20 cellular contexts compared by ENCODE assay signal in the genomic region with DNA sequence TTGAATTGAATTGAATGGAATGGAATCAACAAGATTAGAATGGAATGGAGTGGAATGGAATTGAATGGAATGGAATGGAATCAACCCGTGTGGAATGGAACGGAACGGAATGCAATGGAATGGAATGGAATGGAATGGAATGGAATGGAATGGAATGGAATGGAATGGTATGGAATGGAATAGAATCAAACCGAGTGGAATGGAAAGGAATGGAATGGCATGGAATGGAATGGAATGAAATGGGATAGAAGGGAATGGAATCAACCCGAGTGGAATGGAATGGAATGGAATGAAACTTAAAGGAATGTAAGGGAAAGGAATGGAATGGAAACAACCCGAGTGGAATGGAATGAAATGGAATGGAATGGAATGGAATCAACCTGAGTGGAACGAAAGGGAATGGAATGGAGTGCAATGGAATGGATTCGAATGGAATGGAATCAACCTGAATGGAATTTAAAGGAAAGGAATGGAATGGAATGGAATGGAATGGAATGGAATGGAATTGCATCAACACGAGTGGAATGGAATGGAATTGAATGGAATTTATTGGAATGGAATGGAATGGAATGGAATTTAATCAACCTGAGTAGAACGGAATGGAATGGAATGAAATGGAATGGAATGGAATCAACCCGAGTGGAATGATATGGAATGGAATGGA.
DNase-seq lines count a peak whose midpoint lies in the region; ATAC-seq, FAIRE-seq and TF ChIP-seq lines count a peak whose summit lies in the region.
"Had no signal": no experiment of that assay in that cellular context is flagged by ENCODE, and none has a peak within 500 bp of the region (broad histone marks: within the 10 kb centered on the region; RNA-seq: fewer than 3 reads in every experiment).

No MANE protein-coding gene starts in this region.

- in situ Hi-C loops in K562 (cut with MboI) = no loop called here

- H3K27me3 Mint-ChIP-seq in activated naive CD8-positive, alpha-beta T cell treated with anti-CD3 and anti-CD28 coated beads, Interleukin-2, amount 10 ng/mL, durations not matched to agents 7 days and 5 days = no peaks in the 10 kb centered on the region
- H3K27me3 Mint-ChIP-seq in activated naive CD8-positive, alpha-beta T cell treated with anti-CD3 and anti-CD28 coated beads for 36 hours = no peaks in the 10 kb centered on the region
- H3K27me3 Mint-ChIP-seq: activated CD4-positive, alpha-beta memory T cell treated with anti-CD3 and anti-CD28 coated beads, Interleukin-2, amount 10 ng/mL, durations not matched to agents 7 days and 5 days; IgD-negative memory B cell had no signal

- peaks cover 24% of the 10 kb centered on the region; the same call in 1 of the 2 replicates for H3K9me3 ChIP-seq in K562 (replicated peaks; ENCODE audit: control insufficient read depth, insufficient read depth, low read depth, low read length)
- peaks cover 50% of the 10 kb centered on the region for H3K9me3 ChIP-seq in keratinocyte (ENCODE audit: control insufficient read depth, low read depth, low read length)
- peaks cover 0 to 39% (median 15%) of the 10 kb centered on the region in 5 donors for H3K9me3 ChIP-seq in subcutaneous abdominal adipose tissue (ENCODE audit: control insufficient read depth in 5 of 5, low read length in 5 of 5)

- no peak for DNase-seq in activated naive CD8-positive, alpha-beta T cell treated with anti-CD3 and anti-CD28 coated beads, Interleukin-2, amount 10 ng/mL, durations not matched to agents 7 days and 5 days
- DNase-seq in activated naive CD8-positive, alpha-beta T cell treated with anti-CD3 and anti-CD28 coated beads for 36 hours = no peak
- DNase-seq in K562 (ENCODE audit: extremely low read depth in 1 of 4, low spot score in 3 of 4) = no peak
- peak; percentile 55 for DNase-seq in keratinocyte (ENCODE audit: low read depth, low spot score)
- DNase-seq in NCI-H2029 treated with DMSO at 0.1 percent for 48 hours (lab: John Stamatoyannopoulos, UW) = no peak
- DNase-seq in NCI-H510A (lab: John Stamatoyannopoulos, UW) = no peak
- DNase-seq: activated CD4-positive, alpha-beta memory T cell treated with anti-CD3 and anti-CD28 coated beads, Interleukin-2, amount 10 ng/mL, durations not matched to agents 7 days and 5 days; CD8-positive, alpha-beta T cell; effector CD4-positive, alpha-beta T cell; EL; NCI-H1105 treated with DMSO at 0.1 percent for 48 hours; NCI-H446 treated with DMSO at 0.1 percent for 48 hours; stimulated activated CD4-positive, alpha-beta T cell treated with anti-CD3 and anti-CD28 coated beads, Interleukin-2, amount 100 ng/mL, for 48 hours had no signal

- no peak overlapping the region for H3K4me2 ChIP-seq in K562 (ENCODE audit: insufficient read depth, low read length)
- H3K4me2 ChIP-seq in keratinocyte (ENCODE audit: control insufficient read depth, extremely low read depth, insufficient read depth, low read depth, low read length) = no peak overlapping the region

- no peak for TF ChIP-seq RAD21 in K562 (CRISPR knock-in tag; conservative IDR thresholded peaks at IDR 0.05 in 1 of 2, IDR thresholded peaks at IDR 0.05 in 1 of 2)

- no peak for TF ChIP-seq EP300 in K562 (IDR thresholded peaks at IDR 0.05; ENCODE audit: low read length)

- H2AFZ ChIP-seq in K562 (ENCODE audit: low read depth, low read length) (no peak overlapping the region), keratinocyte (ENCODE audit: control insufficient read depth, low read length) (no peak overlapping the region)

- H3K79me2 ChIP-seq in K562 (ENCODE audit: control insufficient read depth, insufficient read depth, low read length) (no peaks in the 10 kb centered on the region), keratinocyte (ENCODE audit: control insufficient read depth, insufficient read depth, low read length) (no peaks in the 10 kb centered on the region)

- H4K20me1 ChIP-seq in K562 (replicated peaks; ENCODE audit: control insufficient read depth, insufficient read depth, low read length) (no peaks in the 10 kb centered on the region), keratinocyte (ENCODE audit: control insufficient read depth, extremely low read depth, insufficient read depth, low read length) (no peaks in the 10 kb centered on the region)

- H3K9me1 ChIP-seq in K562 (ENCODE audit: control insufficient read depth, insufficient read depth, low read length) (no peaks in the 10 kb centered on the region), keratinocyte (ENCODE audit: control insufficient read depth, extremely low read depth, insufficient read depth, low read length) (no peaks in the 10 kb centered on the region)

- TF ChIP-seq POLR2A in K562 (conservative IDR thresholded peaks at IDR 0.05) = no peak

- no peaks in the 10 kb centered on the region for H3K4me1 Mint-ChIP-seq in activated naive CD8-positive, alpha-beta T cell treated with anti-CD3 and anti-CD28 coated beads, Interleukin-2, amount 10 ng/mL, durations not matched to agents 7 days and 5 days
- H3K4me1 Mint-ChIP-seq in activated naive CD8-positive, alpha-beta T cell treated with anti-CD3 and anti-CD28 coated beads for 36 hours = no peaks in the 10 kb centered on the region
- H3K4me1 Mint-ChIP-seq: activated CD4-positive, alpha-beta memory T cell treated with anti-CD3 and anti-CD28 coated beads, Interleukin-2, amount 10 ng/mL, durations not matched to agents 7 days and 5 days had no signal

- peaks cover 51% of the 10 kb centered on the region for H3K9me3 Mint-ChIP-seq in activated naive CD8-positive, alpha-beta T cell treated with anti-CD3 and anti-CD28 coated beads, Interleukin-2, amount 10 ng/mL, durations not matched to agents 7 days and 5 days
- peaks cover 21% of the 10 kb centered on the region for H3K9me3 Mint-ChIP-seq in activated naive CD8-positive, alpha-beta T cell treated with anti-CD3 and anti-CD28 coated beads for 36 hours

- H3K27me3 ChIP-seq in K562 (ENCODE audit: control insufficient read depth in 2 of 2, insufficient read depth in 2 of 2, low read length in 2 of 2) = no peaks in the 10 kb centered on the region
- H3K27me3 ChIP-seq in keratinocyte (ENCODE audit: control insufficient read depth, extremely low read depth, insufficient read depth, low read length) = no peaks in the 10 kb centered on the region
- no peaks in the 10 kb centered on the region for H3K27me3 ChIP-seq in subcutaneous abdominal adipose tissue (ENCODE audit: control insufficient read depth in 5 of 5, insufficient read depth in 4 of 5, low read length in 5 of 5)

- H3K4me3 ChIP-seq in K562 = no peak overlapping the region
- no peak overlapping the region for H3K4me3 ChIP-seq in keratinocyte (ENCODE audit: control insufficient read depth in 2 of 3, extremely low read depth in 1 of 3, insufficient read depth in 2 of 3, low read depth in 1 of 3, low read length in 3 of 3)
- peak overlapping the region in 3 of 5 donors; percentile 0 to 17 (median 4) for H3K4me3 ChIP-seq in subcutaneous abdominal adipose tissue (ENCODE audit: low read depth in 1 of 5, low read length in 5 of 5)

- BruUV-seq in K562 (replicated peaks; lab: Mats Ljungman, UMichigan) = no TSS peak

- peaks cover 33% of the 10 kb centered on the region for H3K36me3 Mint-ChIP-seq in activated naive CD8-positive, alpha-beta T cell treated with anti-CD3 and anti-CD28 coated beads, Interleukin-2, amount 10 ng/mL, durations not matched to agents 7 days and 5 days
- H3K36me3 Mint-ChIP-seq in activated naive CD8-positive, alpha-beta T cell treated with anti-CD3 and anti-CD28 coated beads for 36 hours = peaks cover 22% of the 10 kb centered on the region
- H3K36me3 Mint-ChIP-seq: IgD-negative memory B cell had no signal

- H3K27ac ChIP-seq in K562 (ENCODE audit: extremely low read depth, low read depth, low read length) (no peak overlapping the region), keratinocyte (ENCODE audit: control insufficient read depth, insufficient read depth, low read length) (no peak overlapping the region), subcutaneous abdominal adipose tissue (ENCODE audit: low read depth, low read length) (no peak overlapping the region)

- intact Hi-C loops in K562 (cut with micrococcal nuclease) = no loop called here

- CTCF ChIA-PET in K562 (lab: Yijun Ruan, JAX; ENCODE audit: low intra/inter-chr PET ratio) = no interaction called here

- H3K4me3 Mint-ChIP-seq in activated naive CD8-positive, alpha-beta T cell treated with anti-CD3 and anti-CD28 coated beads, Interleukin-2, amount 10 ng/mL, durations not matched to agents 7 days and 5 days = no peak overlapping the region
- H3K4me3 Mint-ChIP-seq in activated naive CD8-positive, alpha-beta T cell treated with anti-CD3 and anti-CD28 coated beads for 36 hours = no peak overlapping the region
- H3K4me3 Mint-ChIP-seq: activated CD4-positive, alpha-beta memory T cell treated with anti-CD3 and anti-CD28 coated beads, Interleukin-2, amount 10 ng/mL, durations not matched to agents 7 days and 5 days; CD8-positive, alpha-beta T cell had no signal

- no peak overlapping the region for H3K9ac ChIP-seq in K562 (ENCODE audit: insufficient read depth in 1 of 2, low read depth in 2 of 2, low read length in 2 of 2)
- no peak overlapping the region for H3K9ac ChIP-seq in keratinocyte (ENCODE audit: control insufficient read depth, extremely low read depth, insufficient read depth, low read length)
- H3K9ac ChIP-seq in subcutaneous abdominal adipose tissue (ENCODE audit: low read length in 5 of 5) = no peak overlapping the region

- no peak for FAIRE-seq in K562 (lab: Jason Lieb, UNC)
- no peak for FAIRE-seq in keratinocyte (lab: Jason Lieb, UNC)
- FAIRE-seq: A204.1, GM12892, islet of Langerhans had no signal

- WGBS in K562 (ENCODE audit: insufficient coverage, low coverage, missing lambda C conversion rate) = under 1% methylated on average over 11 of the region's 11 CpGs

- POLR2A ChIA-PET in activated naive CD8-positive, alpha-beta T cell treated with anti-CD3 and anti-CD28 coated beads, Interleukin-2, amount 10 ng/mL, durations not matched to agents 7 days and 5 days (lab: Charles Lee) = no interaction called here
- POLR2A ChIA-PET in K562 (lab: Yijun Ruan, JAX) = no interaction called here

- TF ChIP-seq CTCF in K562 (IDR thresholded peaks at IDR 0.05 in 2 of 3, conservative IDR thresholded peaks at IDR 0.05 in 1 of 3; ENCODE audit: insufficient read depth in 2 of 3, low read depth in 1 of 3, low read length in 3 of 3) (no peak), keratinocyte (optimal IDR thresholded peaks at IDR 0.05 in 1 of 3, IDR thresholded peaks at IDR 0.05 in 1 of 3, conservative IDR thresholded peaks at IDR 0.05 in 1 of 3; ENCODE audit: extremely low read depth in 1 of 3, insufficient read depth in 2 of 3, low read length in 3 of 3) (no peak)

- H3K27ac Mint-ChIP-seq in activated naive CD8-positive, alpha-beta T cell treated with anti-CD3 and anti-CD28 coated beads, Interleukin-2, amount 10 ng/mL, durations not matched to agents 7 days and 5 days = no peak overlapping the region
- H3K27ac Mint-ChIP-seq in activated naive CD8-positive, alpha-beta T cell treated with anti-CD3 and anti-CD28 coated beads for 36 hours = no peak overlapping the region
- H3K27ac Mint-ChIP-seq: activated CD4-positive, alpha-beta memory T cell treated with anti-CD3 and anti-CD28 coated beads, Interleukin-2, amount 10 ng/mL, durations not matched to agents 7 days and 5 days; activated T-helper 2 cell treated with anti-CD3 and anti-CD28 coated beads, Interferon-gamma antibody, Interleukin-2, Interleukin-4, amounts not matched to agents 10 μg/mL and 5 μg/mL and 100 μg/mL, durations not matched to agents 14 hours and 24 hours and 36 hours; CD8-positive, alpha-beta T cell; IgD-negative memory B cell had no signal

- ATAC-seq in activated naive CD8-positive, alpha-beta T cell treated with anti-CD3 and anti-CD28 coated beads, Interleukin-2, amount 10 ng/mL, durations not matched to agents 7 days and 5 days (ENCODE audit: low read depth) = peak; percentile 48
- ATAC-seq in K562 (no peak), GM21529 (IDR thresholded peaks at IDR 0.05; ENCODE audit: unreplicated experiment) (no peak)
- ATAC-seq: CD8-positive, alpha-beta T cell had no signal

- H3K36me3 ChIP-seq in K562 (ENCODE audit: control insufficient read depth, insufficient read depth, low read length) = no peaks in the 10 kb centered on the region
- no peaks in the 10 kb centered on the region for H3K36me3 ChIP-seq in keratinocyte (ENCODE audit: control insufficient read depth in 2 of 2, extremely low read depth in 1 of 2, insufficient read depth in 2 of 2, low read length in 2 of 2)
- H3K36me3 ChIP-seq in subcutaneous abdominal adipose tissue (ENCODE audit: control insufficient read depth in 5 of 5, insufficient read depth in 5 of 5, low read length in 5 of 5) = no peaks in the 10 kb centered on the region

- dilution Hi-C loops in keratinocyte (cut with MboI; ENCODE audit: extremely low pct_ligation_motif_present, low sequenced_read_pairs) = no loop called here

- H3K4me1 ChIP-seq in K562 (replicated peaks in 1 of 2; ENCODE audit: control insufficient read depth in 2 of 2, insufficient read depth in 2 of 2, low read length in 2 of 2) (no peaks in the 10 kb centered on the region), keratinocyte (ENCODE audit: control insufficient read depth, extremely low read depth, insufficient read depth, low read length) (no peaks in the 10 kb centered on the region), subcutaneous abdominal adipose tissue (ENCODE audit: control insufficient read depth in 5 of 5, insufficient read depth in 5 of 5, low read length in 5 of 5) (no peaks in the 10 kb centered on the region)

Comparison
In these comparisons a context has a peak if more than half of its experiments do, and no peak if none do; other contexts are left out.
1. H3K4me3 ChIP-seq: peak in subcutaneous abdominal adipose tissue (3 of 5); none in K562 (single experiment) and keratinocyte (0 of 3).